ENCODE assay signal across 8 cellular contexts in the genomic region with DNA sequence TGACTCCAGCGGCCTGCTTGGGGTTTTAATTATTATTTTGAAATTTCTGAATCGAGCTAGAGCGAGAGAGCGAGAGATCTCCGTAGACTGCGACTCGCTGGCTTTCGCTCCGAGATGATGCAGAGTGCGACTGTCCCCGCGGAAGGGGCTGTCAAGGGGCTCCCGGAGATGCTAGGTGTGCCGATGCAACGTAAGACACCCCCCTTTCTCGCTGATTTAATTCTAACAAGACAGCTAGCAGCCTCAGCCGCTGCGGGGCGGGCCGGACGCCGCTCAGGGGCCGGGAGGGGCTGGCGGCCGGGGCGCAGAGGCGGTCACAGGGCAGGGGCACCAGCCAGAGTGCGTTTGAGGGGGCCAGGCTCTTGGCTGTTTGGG. TPM values are rescaled to one million over a fixed set of nuclear protein-coding genes. Genes with fewer than 3 reads are reported as not detected.
A peak's percentile ranks its signal among the peaks of the same experiment; 100 is the strongest.
DNase-seq lines count a peak whose midpoint lies in the region; ATAC-seq and TF ChIP-seq lines count a peak whose summit lies in the region.

No MANE protein-coding gene starts in this region.

- H3K27ac ChIP-seq in SJSA1 = no peak overlapping the region
- no peak overlapping the region for H3K27ac ChIP-seq in skin epidermis

- H3K4me1 ChIP-seq in SJSA1 (replicated peaks) = peaks cover 22% of the 10 kb centered on the region

- H3K27me3 ChIP-seq in SJSA1 (replicated peaks) = peaks cover 45% of the 10 kb centered on the region

- DNase-seq in NCI-H2171 treated with DMSO at 0.1 percent for 48 hours (lab: John Stamatoyannopoulos, UW) = peak; percentile 44
- DNase-seq in NCI-H2171 (lab: John Stamatoyannopoulos, UW) = no peak
- peak in 1 of 2 experiments; percentile 62 for DNase-seq in SJSA1 (ENCODE audit: low read depth in 1 of 2, low spot score in 2 of 2)
- no peak for DNase-seq in fibroblast of the aortic adventitia (ENCODE audit: low read depth)
- no peak for DNase-seq in anterior cingulate cortex (lab: John Stamatoyannopoulos, UW)
- DNase-seq in NCI-H2107 treated with DMSO at 0.1 percent for 48 hours (lab: John Stamatoyannopoulos, UW; ENCODE audit: unreplicated experiment) = no peak

- no peak for TF ChIP-seq CTCF in fibroblast of the aortic adventitia (IDR thresholded peaks at IDR 0.05; ENCODE audit: insufficient read depth, low read length)

- H3K9me3 ChIP-seq in SJSA1 (replicated peaks) = peaks cover 5% of the 10 kb centered on the region; the same call in 1 of the 2 replicates

- H3K4me3 ChIP-seq in SJSA1 = peak overlapping the region; percentile 51
- peak overlapping the region; percentile 62 for H3K4me3 ChIP-seq in fibroblast of the aortic adventitia (ENCODE audit: low read depth, low read length)
- peak overlapping the region; percentile 31 to 53 (median 40) for H3K4me3 ChIP-seq in skin epidermis

- no peaks in the 10 kb centered on the region for H3K36me3 ChIP-seq in SJSA1

- ATAC-seq in HG03520 (IDR thresholded peaks at IDR 0.05; ENCODE audit: unreplicated experiment) = no peak

RNA-seq across cellular contexts. Expression of gene LHX4, which starts 0.3 kb away (rescaled TPM):
- total RNA-seq in SJSA1 (2014; rRNA removed; shearing (Covaris generic)) = 4.6 and 6.4 TPM in 2 replicates
- total RNA-seq in fibroblast of the aortic adventitia (ENCODE audit: low replicate concordance) = under 0.01 and 0.16 TPM in 2 replicates
